Comparison of ENCODE assay signal across 7 cellular contexts in the genomic region with DNA sequence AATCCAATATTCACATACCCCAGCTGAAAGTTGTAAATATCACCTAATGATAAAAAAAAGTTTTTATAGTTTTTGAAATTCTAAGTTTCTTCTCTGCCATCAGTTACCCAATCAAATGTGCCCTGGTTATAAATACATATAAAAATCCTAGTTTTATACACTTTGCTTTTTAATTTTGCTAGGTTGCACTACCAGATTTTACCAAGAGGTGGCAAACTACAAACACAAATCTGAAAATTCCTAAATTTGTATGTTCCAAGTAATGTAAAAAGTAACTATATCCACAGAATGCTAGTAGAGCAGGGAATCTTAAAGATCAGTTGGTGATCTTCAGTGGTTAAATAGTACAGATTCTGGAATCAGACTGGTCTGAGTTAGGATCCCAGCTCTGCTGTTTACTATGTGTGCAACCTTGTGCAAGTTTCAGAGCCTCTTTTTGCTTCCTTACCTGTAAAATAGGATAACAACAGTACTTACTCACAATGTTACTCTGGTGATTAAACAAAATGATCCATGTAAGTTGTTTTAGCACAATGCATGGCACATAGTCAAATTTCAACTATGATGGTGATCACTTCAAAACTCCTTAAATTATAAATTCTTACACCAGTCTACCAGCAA. TPM values are rescaled to one million over a fixed set of nuclear protein-coding genes. Genes with fewer than 3 reads are reported as not detected.
DNase-seq lines count a peak whose midpoint lies in the region; ATAC-seq and TF ChIP-seq lines count a peak whose summit lies in the region.

No MANE protein-coding gene starts in this region.

- H3K79me2 ChIP-seq in MM.1S (ENCODE audit: low read length), result peaks cover 93% of the 10 kb centered on the region
- peaks cover 23% of the 10 kb centered on the region for H3K79me2 ChIP-seq in neural cell (replicated peaks; ENCODE audit: insufficient read depth, low read length)

- H3K9me2 ChIP-seq in MM.1S (replicated peaks; ENCODE audit: insufficient read depth, low read length) (no peaks in the 10 kb centered on the region), neural cell (ENCODE audit: insufficient read depth, low read length) (no peaks in the 10 kb centered on the region)

- no peaks in the 10 kb centered on the region for H3K9me3 ChIP-seq in MM.1S (replicated peaks; ENCODE audit: insufficient read depth, low read length)
- no peaks in the 10 kb centered on the region for H3K9me3 ChIP-seq in neural cell (ENCODE audit: low read length)

- TF ChIP-seq EP300 in neural cell (conservative IDR thresholded peaks at IDR 0.05; ENCODE audit: poor library complexity, severe bottlenecking), result no peak

- no peak for ATAC-seq in GM18511 (IDR thresholded peaks at IDR 0.05; ENCODE audit: unreplicated experiment)

- H3K4me3 ChIP-seq in GM06990 (replicated peaks; ENCODE audit: low read depth, low read length) (no peak overlapping the region), MM.1S (ENCODE audit: low read length) (no peak overlapping the region), coronary artery (no peak overlapping the region), neural cell (ENCODE audit: low read length) (no peak overlapping the region)

- H2AFZ ChIP-seq in MM.1S (ENCODE audit: low read length), result no peak overlapping the region
- H2AFZ ChIP-seq in neural cell (ENCODE audit: low read depth, low read length), result no peak overlapping the region

- TF ChIP-seq RAD21 in neural cell (conservative IDR thresholded peaks at IDR 0.05), result peak; percentile 77

- no peak overlapping the region for H3K27ac ChIP-seq in MM.1S (ENCODE audit: low read length)
- H3K27ac ChIP-seq in coronary artery, result no peak overlapping the region
- no peak overlapping the region for H3K27ac ChIP-seq in neural cell (ENCODE audit: low read length)

- H3K27me3 ChIP-seq in GM06990 (replicated peaks; ENCODE audit: control insufficient read depth, insufficient read depth, low read length), result no peaks in the 10 kb centered on the region
- no peaks in the 10 kb centered on the region for H3K27me3 ChIP-seq in MM.1S (replicated peaks; ENCODE audit: insufficient read depth, low read length)
- no peaks in the 10 kb centered on the region for H3K27me3 ChIP-seq in neural cell (ENCODE audit: insufficient read depth, low read depth, low read length)

- H4K20me1 ChIP-seq in MM.1S (ENCODE audit: insufficient read depth, low read length), result 0 out of 2 replicates have a peak, but pooled peaks cover 2% of the 10 kb centered on the region
- H4K20me1 ChIP-seq in neural cell (ENCODE audit: insufficient read depth), result no peaks in the 10 kb centered on the region

- peak; percentile 54 for TF ChIP-seq CTCF in GM06990 (IDR thresholded peaks at IDR 0.05; ENCODE audit: insufficient read depth, low read length, poor library complexity, severe bottlenecking)
- peak; percentile 76 for TF ChIP-seq CTCF in MM.1S (IDR thresholded peaks at IDR 0.05; ENCODE audit: low read length)
- TF ChIP-seq CTCF in coronary artery (IDR thresholded peaks at IDR 0.05), result peak; percentile 80
- TF ChIP-seq CTCF in neural cell (IDR thresholded peaks at IDR 0.05; ENCODE audit: poor library complexity, severe bottlenecking), result peak; percentile 82

- H3K36me3 ChIP-seq in GM06990 (ENCODE audit: control insufficient read depth, insufficient read depth, low read length) (no peaks in the 10 kb centered on the region), MM.1S (replicated peaks; ENCODE audit: insufficient read depth, low read length) (no peaks in the 10 kb centered on the region), neural cell (ENCODE audit: insufficient read depth, low read length) (no peaks in the 10 kb centered on the region)

- DNase-seq in GM06990 (ENCODE audit: extremely low read depth, insufficient read length) (no peak), MM.1S (peak; percentile 20), coronary artery (ENCODE audit: low spot score) (no peak), NCI-H1048 (lab: John Stamatoyannopoulos, UW) (no peak), amygdala (lab: John Stamatoyannopoulos, UW) (no peak)

- H3K4me1 ChIP-seq in MM.1S (ENCODE audit: low read length), result no peaks in the 10 kb centered on the region

- no peak overlapping the region for H3K9ac ChIP-seq in MM.1S (ENCODE audit: low read length)
- H3K9ac ChIP-seq in neural cell (ENCODE audit: low read length), result no peak overlapping the region

- H3F3A ChIP-seq in MM.1S (ENCODE audit: insufficient read depth, low read length) (0 out of 2 replicates have a peak, but pooled peaks cover 5% of the 10 kb centered on the region), neural cell (ENCODE audit: insufficient read depth, low read length, poor library complexity, severe bottlenecking) (no peaks in the 10 kb centered on the region)

- no peak overlapping the region for H3K4me2 ChIP-seq in MM.1S (ENCODE audit: low read depth, low read length)
- no peak overlapping the region for H3K4me2 ChIP-seq in neural cell (ENCODE audit: low read length)

TF ChIP-seq in neural cell, 6 proteins besides CTCF, POLR2A, EP300 and RAD21:
- TF ChIP-seq SMC3 (conservative IDR thresholded peaks at IDR 0.05; ENCODE audit: poor library complexity) (peak; percentile 88), EZH2 (IDR thresholded peaks at IDR 0.05; ENCODE audit: borderline replicate concordance, insufficient read depth, low read length, poor library complexity, severe bottlenecking) (no peak)
TF ChIP-seq in neural cell: peak in this region for 1.

RNA-seq across cellular contexts. Expression of gene TRPM7, which starts 11.0 kb away (rescaled TPM):
- 30.7 and 35.3 TPM in 2 replicates for polyA plus RNA-seq in neural cell
- 62.3 and 74.9 TPM in 2 replicates for polyA minus RNA-seq in neural cell
